Comparison of ENCODE assay signal across 8 cellular contexts in genomic region chr16:29814592-29814991, GRCh38. TPM values are rescaled to one million over a fixed set of nuclear protein-coding genes. Genes with fewer than 3 reads are reported as not detected.
A peak's percentile ranks its signal among the peaks of the same experiment; 100 is the strongest.
DNase-seq lines count a peak whose midpoint lies in the region; ATAC-seq and TF ChIP-seq lines count a peak whose summit lies in the region.

No MANE protein-coding gene starts in this region.

- peak overlapping the region; percentile 78; the same call in 1 of the 2 replicates for H3K27ac ChIP-seq in GM23338 (ENCODE audit: low read depth)
- no peak overlapping the region for H3K27ac ChIP-seq in SU-DHL-6 (ENCODE audit: low read depth, low read length)

- H3K4me1 ChIP-seq in GM23338 (ENCODE audit: insufficient read depth) (peaks cover 59% of the 10 kb centered on the region), skeletal muscle satellite cell (ENCODE audit: control insufficient read depth, insufficient read depth, low read length) (peaks cover 45% of the 10 kb centered on the region)

- peak overlapping the region; percentile 63; the same call in 1 of the 2 replicates for H3K27ac Mint-ChIP-seq in GM23338

- TF ChIP-seq CTCF in GM23338 (conservative IDR thresholded peaks at IDR 0.05; ENCODE audit: low read depth in 2 of 2) = no peak
- no peak for TF ChIP-seq CTCF in SU-DHL-6 (IDR thresholded peaks at IDR 0.05; ENCODE audit: insufficient read depth, low read length, poor library complexity, severe bottlenecking)
- TF ChIP-seq CTCF in fibroblast of the aortic adventitia (IDR thresholded peaks at IDR 0.05; ENCODE audit: insufficient read depth, low read length) = no peak

- H3K4me3 ChIP-seq in GM23338 (peak overlapping the region; percentile 100), SU-DHL-6 (ENCODE audit: insufficient read depth, low read length, poor library complexity, severe bottlenecking) (no peak overlapping the region), fibroblast of the aortic adventitia (ENCODE audit: low read depth, low read length) (peak overlapping the region; percentile 57), skeletal muscle satellite cell (ENCODE audit: low read length) (peak overlapping the region; percentile 88)

- peak; percentile 36 for DNase-seq in GM23338 (ENCODE audit: low spot score)
- DNase-seq in fibroblast of the aortic adventitia (ENCODE audit: low read depth) = no peak
- no peak for DNase-seq in Right ventricle myocardium inferior (ENCODE audit: missing footprints)

- 0 out of 2 replicates have a peak overlapping the region, but pooled peaks have one; percentile 69 for H2AFZ ChIP-seq in GM23338
- H2AFZ ChIP-seq in SU-DHL-6 (ENCODE audit: low read depth, low read length, severe bottlenecking) = no peak overlapping the region

- H3K79me2 ChIP-seq in GM23338 (replicated peaks; ENCODE audit: insufficient read depth) (peaks cover 23% of the 10 kb centered on the region), SU-DHL-6 (ENCODE audit: insufficient read depth, low read length) (peaks cover 21% of the 10 kb centered on the region)

- no peaks in the 10 kb centered on the region for H3K27me3 ChIP-seq in GM23338 (ENCODE audit: insufficient read depth)
- no peaks in the 10 kb centered on the region for H3K27me3 ChIP-seq in SU-DHL-6 (ENCODE audit: low read length)
- no peaks in the 10 kb centered on the region for H3K27me3 ChIP-seq in skeletal muscle satellite cell (ENCODE audit: control insufficient read depth, insufficient read depth, low read length)

- peaks cover 59% of the 10 kb centered on the region for H3K4me1 Mint-ChIP-seq in GM23338

- H3K36me3 ChIP-seq in GM23338 (ENCODE audit: insufficient read depth) (peaks cover 10% of the 10 kb centered on the region), SU-DHL-6 (ENCODE audit: low read length) (0 out of 2 replicates have a peak, but pooled peaks cover 2% of the 10 kb centered on the region), skeletal muscle satellite cell (ENCODE audit: insufficient read depth, low read length) (peaks cover 13% of the 10 kb centered on the region)

- peak overlapping the region; percentile 98 for H3K4me2 ChIP-seq in GM23338
- H3K4me2 ChIP-seq in SU-DHL-6 (ENCODE audit: low read depth, low read length, poor library complexity, severe bottlenecking) = peak overlapping the region; percentile 60
- H3K4me2 ChIP-seq in skeletal muscle satellite cell (ENCODE audit: low read length) = peak overlapping the region; percentile 87

- H3K9me2 ChIP-seq in GM23338 (ENCODE audit: insufficient read depth) = no peaks in the 10 kb centered on the region
- H3K9me2 ChIP-seq in SU-DHL-6 (replicated peaks; ENCODE audit: insufficient read depth, low read length) = no peaks in the 10 kb centered on the region

- intact Hi-C loops in Right ventricle myocardium inferior (cut with DNase I) = loop anchor here (5.0 kb wide), 1 partner anchor 33 kb away; no protein-coding TSS in a partner anchor

- H4K20me1 ChIP-seq in GM23338 (replicated peaks; ENCODE audit: insufficient read depth) (0 out of 2 replicates have a peak, but pooled peaks cover 2% of the 10 kb centered on the region), SU-DHL-6 (ENCODE audit: low read depth, low read length) (no peaks in the 10 kb centered on the region)

- H3K9me3 ChIP-seq in SU-DHL-6 (ENCODE audit: insufficient read depth, low read length) (no peaks in the 10 kb centered on the region), skeletal muscle satellite cell (replicated peaks; ENCODE audit: low read length) (no peaks in the 10 kb centered on the region)

- ATAC-seq in GM23338 (no peak), GM18511 (IDR thresholded peaks at IDR 0.05; ENCODE audit: unreplicated experiment) (no peak), HG03571 (IDR thresholded peaks at IDR 0.05; ENCODE audit: unreplicated experiment) (no peak), HG03469 (IDR thresholded peaks at IDR 0.05; ENCODE audit: unreplicated experiment) (no peak), Right ventricle myocardium inferior (no peak)

- peaks cover 35% of the 10 kb centered on the region for H3K27me3 Mint-ChIP-seq in GM23338 (ENCODE audit: insufficient read depth, low read depth, poor library complexity)

- H3K36me3 Mint-ChIP-seq in GM23338 (ENCODE audit: low read depth) = peaks cover 36% of the 10 kb centered on the region

- peaks cover 40% of the 10 kb centered on the region for H3F3A ChIP-seq in GM23338 (replicated peaks; ENCODE audit: low read depth)
- peaks cover 15% of the 10 kb centered on the region for H3F3A ChIP-seq in SU-DHL-6 (ENCODE audit: insufficient read depth)

- H3K9ac ChIP-seq in SU-DHL-6 (ENCODE audit: low read length) (no peak overlapping the region), skeletal muscle satellite cell (ENCODE audit: low read depth, low read length) (no peak overlapping the region)

- H3K9me3 Mint-ChIP-seq in GM23338 = peaks cover 4% of the 10 kb centered on the region; the same call in 1 of the 3 replicates

- H3K4me3 Mint-ChIP-seq in GM23338 = peak overlapping the region; percentile 96

TF ChIP-seq in GM23338, 12 proteins besides CTCF, POLR2A, EP300 and RAD21:
- no peak for TF ChIP-seq ETS1 (IDR thresholded peaks at IDR 0.05)
- no peak for TF ChIP-seq REST (IDR thresholded peaks at IDR 0.05; ENCODE audit: unreplicated experiment)
- no peak for TF ChIP-seq ZNF114 (CRISPR knock-in tag; IDR thresholded peaks at IDR 0.05)
- no peak for TF ChIP-seq ZNF331 (CRISPR knock-in tag; IDR thresholded peaks at IDR 0.05; ENCODE audit: low read depth)
- no peak for TF ChIP-seq EZH2 (IDR thresholded peaks at IDR 0.05; ENCODE audit: low read depth, unreplicated experiment)
- TF ChIP-seq JUNB (IDR thresholded peaks at IDR 0.05; ENCODE audit: unreplicated experiment) = no peak
- no peak for TF ChIP-seq EZH2phosphoT487 (IDR thresholded peaks at IDR 0.05; ENCODE audit: unreplicated experiment)

RNA-seq across cellular contexts. Expression of gene PAGR1, which starts 1.4 kb away (rescaled TPM):
- total RNA-seq in GM23338 (2014; rRNA removed; shearing (Covaris generic)) = 59.7 and 67.6 TPM in 2 replicates
- 76.7 and 78.7 TPM in 2 replicates for polyA plus RNA-seq in GM23338 (2016; fragmentation: Nextera tagmentation; extraction: Ambion mirVana)
- total RNA-seq in fibroblast of the aortic adventitia (ENCODE audit: low replicate concordance) (23.4 and 61.2 TPM in 2 replicates), Right ventricle myocardium inferior (15.6 TPM)
- 18.6 and 19.8 TPM in 2 replicates for total RNA-seq in skeletal muscle satellite cell (2012; rRNA removed)

RNA-seq across cellular contexts. Expression of gene PRRT2, which starts 2.6 kb away (rescaled TPM):
- total RNA-seq in GM23338 (2014; rRNA removed; shearing (Covaris generic)) = 8.9 and 13.3 TPM in 2 replicates
- polyA plus RNA-seq in GM23338 (2016; fragmentation: Nextera tagmentation; extraction: Ambion mirVana) = 13.6 and 16.6 TPM in 2 replicates
- 7.7 and 32.0 TPM in 2 replicates for total RNA-seq in fibroblast of the aortic adventitia (ENCODE audit: low replicate concordance)
- total RNA-seq in skeletal muscle satellite cell (2012; rRNA removed) = 0.25 and 2.0 TPM in 2 replicates
- total RNA-seq in Right ventricle myocardium inferior = 3.2 TPM

RNA-seq across cellular contexts. Expression of gene MVP, which starts 5.7 kb away (rescaled TPM):
- total RNA-seq in GM23338 (2014; rRNA removed; shearing (Covaris generic)) = 2.6 and 3.7 TPM in 2 replicates
- polyA plus RNA-seq in GM23338 (2016; fragmentation: Nextera tagmentation; extraction: Ambion mirVana) = 1.4 and 2.0 TPM in 2 replicates
- total RNA-seq in fibroblast of the aortic adventitia (ENCODE audit: low replicate concordance) (202 and 275 TPM in 2 replicates), Right ventricle myocardium inferior (51.5 TPM)
- 301 and 302 TPM in 2 replicates for total RNA-seq in skeletal muscle satellite cell (2012; rRNA removed)

RNA-seq across cellular contexts. Expression of gene MAZ, which starts 8.3 kb away (rescaled TPM):
- 181 and 270 TPM in 2 replicates for total RNA-seq in GM23338 (2014; rRNA removed; shearing (Covaris generic))
- 155 and 170 TPM in 2 replicates for polyA plus RNA-seq in GM23338 (2016; fragmentation: Nextera tagmentation; extraction: Ambion mirVana)
- total RNA-seq in fibroblast of the aortic adventitia (ENCODE audit: low replicate concordance) (74.0 and 159 TPM in 2 replicates), Right ventricle myocardium inferior (92.0 TPM)
- 167 and 206 TPM in 2 replicates for total RNA-seq in skeletal muscle satellite cell (2012; rRNA removed)

RNA-seq across cellular contexts. Expression of gene KIF22, which starts 24.0 kb away (rescaled TPM):
- total RNA-seq in GM23338 (2014; rRNA removed; shearing (Covaris generic)) = 179 and 192 TPM in 2 replicates
- polyA plus RNA-seq in GM23338 (2016; fragmentation: Nextera tagmentation; extraction: Ambion mirVana) = 110 and 120 TPM in 2 replicates
- total RNA-seq in fibroblast of the aortic adventitia (ENCODE audit: low replicate concordance) = 7.2 and 52.4 TPM in 2 replicates
- total RNA-seq in skeletal muscle satellite cell (2012; rRNA removed) = 34.5 and 46.1 TPM in 2 replicates
- 53.3 TPM for total RNA-seq in Right ventricle myocardium inferior

Comparison
In these comparisons a context has a peak if more than half of its experiments do, and no peak if none do; other contexts are left out.
1. RNA of gene MVP, which starts 5.7 kb away (total RNA-seq): 202 to 275 TPM in fibroblast of the aortic adventitia and 51.5 TPM in Right ventricle myocardium inferior (single experiment); 2.6 to 3.7 TPM in GM23338; every median in the first group is over 10 times any median in the second.
2. Peak in every context shown above with its lines, with median percentiles within 50 percentile points of each other: H3K4me2 ChIP-seq.